8 cellular contexts compared by ENCODE assay signal in genomic region chr2:85594715-85595377, GRCh38. TPM values are rescaled to one million over a fixed set of nuclear protein-coding genes. Genes with fewer than 3 reads are reported as not detected.
A peak's percentile ranks its signal among the peaks of the same experiment; 100 is the strongest.
DNase-seq lines count a peak whose midpoint lies in the region; ATAC-seq and TF ChIP-seq lines count a peak whose summit lies in the region.

No MANE protein-coding gene starts in this region.

- ATAC-seq in GM18909 (IDR thresholded peaks at IDR 0.05; ENCODE audit: poor library complexity, unreplicated experiment), result peak; percentile 51
- peak; percentile 45 for ATAC-seq in HG02678 (IDR thresholded peaks at IDR 0.05; ENCODE audit: unreplicated experiment)
- no peak for ATAC-seq in foreskin keratinocyte

- H3K9me3 ChIP-seq in SK-N-MC (ENCODE audit: low read depth, low read length), result no peaks in the 10 kb centered on the region

- no peak for DNase-seq in SK-N-MC (ENCODE audit: low read depth, low spot score)
- no peak for DNase-seq in foreskin keratinocyte
- DNase-seq in DMS53 (lab: John Stamatoyannopoulos, UW), result no peak
- no peak for DNase-seq in RPMI8226
- DNase-seq in superior temporal gyrus (ENCODE audit: extremely low spot score), result no peak

- H3K4me3 ChIP-seq in SK-N-MC (peak overlapping the region; percentile 96), skin epidermis (peak overlapping the region; percentile 59 to 85 (median 72))

- H3K27ac ChIP-seq in SK-N-MC (peak overlapping the region; percentile 65; the same call in 1 of the 2 replicates), foreskin keratinocyte (peak overlapping the region; percentile 81), skin epidermis (peak overlapping the region in 20 of 21 experiments; percentile 72 to 94 (median 91))

- no peak for TF ChIP-seq CTCF in foreskin keratinocyte (conservative IDR thresholded peaks at IDR 0.05)

- peak overlapping the region; percentile 93 for H3K9ac ChIP-seq in SK-N-MC (ENCODE audit: insufficient read length)

- peaks cover 6% of the 10 kb centered on the region; the same call in 1 of the 2 replicates for H3K36me3 ChIP-seq in SK-N-MC (ENCODE audit: insufficient read depth, low read length)

- no peaks in the 10 kb centered on the region for H3K27me3 ChIP-seq in foreskin keratinocyte

- H3K4me1 ChIP-seq in foreskin keratinocyte, result peaks cover 8% of the 10 kb centered on the region

RNA-seq across cellular contexts. Expression of gene RNF181, which starts 0.7 kb away (rescaled TPM):
- 164 and 177 TPM in 2 replicates for total RNA-seq in foreskin keratinocyte
- 231 and 251 TPM in 2 replicates for polyA plus RNA-seq in foreskin keratinocyte

RNA-seq across cellular contexts. Expression of gene TMEM150A, which starts 7.7 kb away (rescaled TPM):
- 8.1 and 8.8 TPM in 2 replicates for total RNA-seq in foreskin keratinocyte
- polyA plus RNA-seq in foreskin keratinocyte, result 12.7 and 12.8 TPM in 2 replicates

RNA-seq across cellular contexts. Expression of gene VAMP5, which starts 10.6 kb away (rescaled TPM):
- total RNA-seq in foreskin keratinocyte, result 0.99 and 1.6 TPM in 2 replicates
- 5.3 and 6.3 TPM in 2 replicates for polyA plus RNA-seq in foreskin keratinocyte

RNA-seq across cellular contexts. Expression of gene C2orf68, which starts 17.0 kb away (rescaled TPM):
- total RNA-seq in foreskin keratinocyte, result 12.8 and 13.5 TPM in 2 replicates
- polyA plus RNA-seq in foreskin keratinocyte, result 14.8 and 16.2 TPM in 2 replicates

RNA-seq across cellular contexts. Expression of gene VAMP8, which starts 17.5 kb away (rescaled TPM):
- 93.1 and 116 TPM in 2 replicates for total RNA-seq in foreskin keratinocyte
- polyA plus RNA-seq in foreskin keratinocyte, result 286 and 294 TPM in 2 replicates
